In the genomic region with DNA sequence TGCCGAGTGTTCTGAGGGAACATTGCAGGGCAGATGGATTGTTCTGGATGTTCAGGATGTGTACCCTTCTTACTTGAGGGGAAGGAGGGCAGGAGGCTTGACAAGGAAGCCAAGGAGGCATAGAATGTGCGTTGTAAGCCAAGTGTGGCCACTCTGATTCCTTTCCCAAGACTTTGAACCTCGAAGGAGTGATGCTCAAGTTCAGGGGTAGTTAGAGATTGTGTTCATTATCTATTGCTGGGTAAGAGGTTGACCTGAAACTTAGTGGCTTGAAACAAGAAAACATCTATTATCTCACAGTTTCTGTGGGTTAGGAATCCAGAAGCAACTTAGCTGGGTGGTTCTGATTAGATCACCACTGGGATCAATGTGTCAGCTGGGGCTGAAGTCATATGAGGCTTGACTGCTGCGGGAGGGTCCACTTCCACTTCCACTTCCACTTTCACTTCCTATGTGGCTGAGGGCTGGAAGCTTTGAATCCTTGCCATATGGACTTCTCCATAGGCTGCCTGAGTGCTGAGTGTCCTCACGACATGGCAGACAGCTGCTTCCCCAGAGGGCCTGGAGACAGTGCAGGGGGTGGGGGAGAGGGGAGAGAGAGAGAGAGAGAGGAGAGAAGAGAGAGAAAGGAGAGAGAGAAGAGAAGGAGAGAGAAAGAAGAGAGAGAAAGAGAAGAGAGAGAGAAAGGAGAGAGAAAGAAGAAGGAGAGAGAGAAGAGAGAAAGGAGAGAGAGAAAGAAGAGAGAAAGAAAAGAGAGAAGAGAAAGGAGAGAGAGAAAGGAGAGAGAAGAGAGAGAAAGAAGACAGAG, we compare ENCODE assay signal across 9 cellular contexts. TPM values are rescaled to one million over a fixed set of nuclear protein-coding genes. Genes with fewer than 3 reads are reported as not detected.
DNase-seq lines count a peak whose midpoint lies in the region; ATAC-seq and TF ChIP-seq lines count a peak whose summit lies in the region.
"Had no signal": no experiment of that assay in that cellular context is flagged by ENCODE, and none has a peak within 500 bp of the region (broad histone marks: within the 10 kb centered on the region; RNA-seq: fewer than 3 reads in every experiment).

No MANE protein-coding gene starts in this region.

- H3K9me3 ChIP-seq in lower lobe of right lung, result no peaks in the 10 kb centered on the region

- H3K4me3 ChIP-seq in GM12864 (ENCODE audit: low read depth, low read length) (no peak overlapping the region), lower lobe of right lung (no peak overlapping the region)

- TF ChIP-seq CTCF in GM12864 (IDR thresholded peaks at IDR 0.05; ENCODE audit: low read depth, low read length, missing control alignments), result no peak
- no peak for TF ChIP-seq CTCF in lower lobe of right lung (IDR thresholded peaks at IDR 0.05)

- DNase-seq in GM12864 (ENCODE audit: low read depth) (peak; percentile 85), NOMO-1 treated with dmso at 0.1 percent for 144 hours (lab: John Stamatoyannopoulos, UW; ENCODE audit: unreplicated experiment) (peak; percentile 21), lower lobe of right lung (peak; percentile 59), NCI-H1436 treated with DMSO at 0.1 percent for 48 hours (lab: John Stamatoyannopoulos, UW) (no peak), islet precursor cell (no peak), inferior parietal cortex (ENCODE audit: extremely low spot score) (no peak)

- peaks cover 13% of the 10 kb centered on the region for H3K4me1 ChIP-seq in lower lobe of right lung

- intact Hi-C loops in lower lobe of right lung (cut with DNase I), result no loop called here

- peak; percentile 51 for ATAC-seq in GM21528 (IDR thresholded peaks at IDR 0.05; ENCODE audit: low FRiP score, unreplicated experiment)
- ATAC-seq in lower lobe of right lung, result peak; percentile 87 to 88
- no peak for ATAC-seq in GM18867 (IDR thresholded peaks at IDR 0.05; ENCODE audit: unreplicated experiment)

- H3K36me3 ChIP-seq in lower lobe of right lung, result no peaks in the 10 kb centered on the region

- no peak overlapping the region for H3K27ac ChIP-seq in lower lobe of right lung
- H3K27ac ChIP-seq: VCaP had no signal

- peaks cover 12% of the 10 kb centered on the region for H3K27me3 ChIP-seq in lower lobe of right lung (ENCODE audit: low read depth)

RNA-seq across cellular contexts. Expression of a gene that starts 6.9 kb away (rescaled TPM):
- total RNA-seq in lower lobe of right lung, result 35.7 TPM

RNA-seq across cellular contexts. Expression of a gene that starts 21.5 kb away (rescaled TPM):
- total RNA-seq in lower lobe of right lung, result 29.4 TPM

Comparison
In these comparisons a context has a peak if more than half of its experiments do, and no peak if none do; other contexts are left out.
1. DNase-seq: peak in GM12864 (single experiment), NOMO-1 treated with dmso at 0.1 percent for 144 hours (single experiment) and lower lobe of right lung (single experiment); none in NCI-H1436 treated with DMSO at 0.1 percent for 48 hours (single experiment), islet precursor cell (single experiment) and inferior parietal cortex (single experiment).